ENCODE assay signal across 1 cellular context in the genomic region with DNA sequence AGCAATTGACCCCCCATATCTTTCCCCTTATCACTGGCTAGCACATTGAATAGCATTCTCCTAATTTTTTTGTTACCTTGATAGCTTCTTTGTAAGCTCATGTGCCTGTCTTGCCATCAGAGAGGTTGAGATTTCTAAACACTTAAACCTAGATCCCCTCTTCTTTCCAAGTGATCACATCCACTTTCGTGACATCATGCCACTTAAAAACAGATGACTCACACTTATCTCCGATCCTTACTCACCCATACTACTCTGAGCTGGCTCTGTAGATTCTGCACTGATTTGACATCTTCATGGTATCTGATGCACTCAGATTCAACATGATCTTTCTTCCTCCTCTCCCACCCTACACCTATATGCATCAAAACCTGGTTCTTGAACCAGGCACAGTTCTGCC.
A peak's percentile ranks its signal among the peaks of the same experiment; 100 is the strongest.
TF ChIP-seq lines count a peak whose summit lies in the region.

No MANE protein-coding gene starts in this region.

TF ChIP-seq in HepG2, 621 proteins besides CTCF, POLR2A, EP300 and RAD21:
- TF ChIP-seq ATF7 (IDR thresholded peaks at IDR 0.05) (peak; percentile 25; the same call in 1 of the 2 replicates), ATF7 (CRISPR knock-in tag; IDR thresholded peaks at IDR 0.05) (no peak), CREB1 (IDR thresholded peaks at IDR 0.05) (peak; percentile 64), CREB1 (CRISPR knock-in tag; IDR thresholded peaks at IDR 0.05) (no peak)
- TF ChIP-seq, protein P1, sequence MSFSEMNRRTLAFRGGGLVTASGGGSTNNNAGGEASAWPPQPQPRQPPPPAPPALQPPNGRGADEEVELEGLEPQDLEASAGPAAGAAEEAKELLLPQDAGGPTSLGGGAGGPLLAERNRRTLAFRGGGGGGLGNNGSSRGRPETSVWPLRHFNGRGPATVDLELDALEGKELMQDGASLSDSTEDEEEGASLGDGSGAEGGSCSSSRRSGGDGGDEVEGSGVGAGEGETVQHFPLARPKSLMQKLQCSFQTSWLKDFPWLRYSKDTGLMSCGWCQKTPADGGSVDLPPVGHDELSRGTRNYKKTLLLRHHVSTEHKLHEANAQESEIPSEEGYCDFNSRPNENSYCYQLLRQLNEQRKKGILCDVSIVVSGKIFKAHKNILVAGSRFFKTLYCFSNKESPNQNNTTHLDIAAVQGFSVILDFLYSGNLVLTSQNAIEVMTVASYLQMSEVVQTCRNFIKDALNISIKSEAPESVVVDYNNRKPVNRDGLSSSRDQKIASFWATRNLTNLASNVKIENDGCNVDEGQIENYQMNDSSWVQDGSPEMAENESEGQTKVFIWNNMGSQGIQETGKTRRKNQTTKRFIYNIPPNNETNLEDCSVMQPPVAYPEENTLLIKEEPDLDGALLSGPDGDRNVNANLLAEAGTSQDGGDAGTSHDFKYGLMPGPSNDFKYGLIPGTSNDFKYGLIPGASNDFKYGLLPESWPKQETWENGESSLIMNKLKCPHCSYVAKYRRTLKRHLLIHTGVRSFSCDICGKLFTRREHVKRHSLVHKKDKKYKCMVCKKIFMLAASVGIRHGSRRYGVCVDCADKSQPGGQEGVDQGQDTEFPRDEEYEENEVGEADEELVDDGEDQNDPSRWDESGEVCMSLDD (CRISPR knock-in tag; IDR thresholded peaks at IDR 0.05; ENCODE audit: borderline replicate concordance), result no peak
